ENCODE assay signal across 8 cellular contexts in the genomic region with DNA sequence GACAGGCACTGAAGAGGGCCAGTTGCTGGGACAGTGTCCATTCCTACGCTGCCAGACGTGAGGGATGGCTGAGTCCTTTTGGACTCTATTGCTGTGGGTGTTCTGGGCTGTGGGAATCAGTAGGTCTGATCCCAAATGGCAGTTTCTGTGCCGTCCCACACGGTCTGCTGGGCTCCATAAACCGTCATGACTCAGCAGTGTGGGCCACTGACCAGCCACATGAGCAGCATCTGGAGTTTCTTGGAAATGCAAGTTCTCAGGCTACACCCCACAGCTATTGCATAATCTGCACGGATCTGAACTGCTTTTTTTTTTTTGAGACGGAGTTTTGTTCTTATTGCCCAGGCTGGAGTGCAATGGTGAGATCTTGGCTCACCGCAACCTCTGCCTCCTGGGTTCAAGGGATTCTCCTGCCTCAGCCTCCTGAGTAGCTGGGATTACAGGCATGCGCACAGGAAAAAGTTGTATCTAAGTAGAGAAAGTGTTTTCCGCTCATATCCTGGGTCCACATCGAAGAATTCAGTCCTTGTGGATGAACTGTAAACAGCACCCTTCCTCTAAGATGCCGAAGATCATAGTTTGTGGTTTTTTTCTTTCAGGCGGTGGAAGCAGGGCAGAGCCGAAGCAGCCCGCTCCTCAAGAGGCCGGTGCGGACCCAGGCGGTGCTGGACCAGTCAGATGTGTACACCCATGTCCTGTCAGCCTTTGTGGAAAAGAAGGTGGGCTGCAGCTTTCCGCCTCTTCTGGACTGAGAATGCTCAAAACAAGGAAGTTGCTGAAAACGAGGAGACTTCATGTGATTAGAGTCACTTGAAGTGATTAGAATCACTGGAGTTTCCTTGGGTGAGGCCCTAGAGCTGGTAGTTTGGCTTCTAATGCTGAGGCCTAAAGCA. TPM values are rescaled to one million over a fixed set of nuclear protein-coding genes. Genes with fewer than 3 reads are reported as not detected.
DNase-seq lines count a peak whose midpoint lies in the region; ATAC-seq and TF ChIP-seq lines count a peak whose summit lies in the region.

No MANE protein-coding gene starts in this region.

- TF ChIP-seq CTCF in CD8-positive, alpha-beta T cell (IDR thresholded peaks at IDR 0.05): no peak
- no peak for TF ChIP-seq CTCF in neutrophil (IDR thresholded peaks at IDR 0.05)

- H3K4me3 Mint-ChIP-seq in CD8-positive, alpha-beta T cell: no peak overlapping the region

- intact Hi-C loops in CD8-positive, alpha-beta T cell (cut with DNase I, micrococcal nuclease): no loop called here

- CTCF ChIA-PET in CD8-positive, alpha-beta T cell (lab: Charles Lee): interaction anchor here (0.6 to 1.5 kb wide), 2 partner anchors 12 to 126 kb away, joined by 3 read pairs; no protein-coding TSS in a partner anchor

- no peaks in the 10 kb centered on the region for H3K79me2 ChIP-seq in Karpas-422 (ENCODE audit: low read length)

- no peak overlapping the region for H3K9ac ChIP-seq in Karpas-422 (ENCODE audit: low read length)

- peaks cover 61% of the 10 kb centered on the region for H3K36me3 ChIP-seq in CD8-positive, alpha-beta T cell (ENCODE audit: insufficient read depth, low read length)
- peaks cover 100% of the 10 kb centered on the region for H3K36me3 ChIP-seq in neutrophil
- H3K36me3 ChIP-seq in Karpas-422 (ENCODE audit: insufficient read depth, low read length): peaks cover 52% of the 10 kb centered on the region

- peak overlapping the region; percentile 27 for H3K27ac Mint-ChIP-seq in CD8-positive, alpha-beta T cell

- DNase-seq in CD8-positive, alpha-beta T cell: no peak
- DNase-seq in RPMI7951 (ENCODE audit: low read depth) (peak; percentile 75), fibroblast of gingiva (ENCODE audit: low read depth) (peak; percentile 76), Karpas-422 (no peak)
- no peak for DNase-seq in stimulated activated CD4-positive, alpha-beta T cell treated with anti-CD3 and anti-CD28 coated beads, Interleukin-4, amount 100 ng/mL, for 24 hours

- H3K4me1 Mint-ChIP-seq in CD8-positive, alpha-beta T cell (ENCODE audit: low read depth): no peaks in the 10 kb centered on the region

- no peak overlapping the region for H3K4me3 ChIP-seq in CD8-positive, alpha-beta T cell (ENCODE audit: low read depth, low read length)
- no peak overlapping the region for H3K4me3 ChIP-seq in neutrophil (ENCODE audit: low read depth in 1 of 2, low read length in 1 of 2)
- H3K4me3 ChIP-seq in Karpas-422 (ENCODE audit: low read length): no peak overlapping the region

- H3K4me2 ChIP-seq in Karpas-422 (ENCODE audit: low read depth, low read length, poor library complexity, severe bottlenecking): no peak overlapping the region

- ATAC-seq in CD8-positive, alpha-beta T cell: no peak
- no peak for ATAC-seq in HG03565 (IDR thresholded peaks at IDR 0.05; ENCODE audit: unreplicated experiment)
- no peak for ATAC-seq in GM19328 (IDR thresholded peaks at IDR 0.05; ENCODE audit: unreplicated experiment)

- peaks cover 89% of the 10 kb centered on the region for H3K36me3 Mint-ChIP-seq in CD8-positive, alpha-beta T cell

- H3K4me1 ChIP-seq in CD8-positive, alpha-beta T cell (ENCODE audit: insufficient read depth, low read length): no peaks in the 10 kb centered on the region
- H3K4me1 ChIP-seq in neutrophil (ENCODE audit: control insufficient read depth in 1 of 2, insufficient read depth in 1 of 2, low read depth in 1 of 2, low read length in 1 of 2): peaks cover 8 to 9% of the 10 kb centered on the region in 2 experiments
- peaks cover 14% of the 10 kb centered on the region for H3K4me1 ChIP-seq in Karpas-422 (ENCODE audit: low read length)

- H3K27me3 ChIP-seq in CD8-positive, alpha-beta T cell (ENCODE audit: insufficient read depth, low read length): no peaks in the 10 kb centered on the region
- H3K27me3 ChIP-seq in neutrophil (no peaks in the 10 kb centered on the region), Karpas-422 (ENCODE audit: low read length) (no peaks in the 10 kb centered on the region)

- H3K9me2 ChIP-seq in Karpas-422 (replicated peaks; ENCODE audit: insufficient read depth, low read length): no peaks in the 10 kb centered on the region

- POLR2A ChIA-PET in CD8-positive, alpha-beta T cell (lab: Charles Lee): no interaction called here

- no peaks in the 10 kb centered on the region for H3K9me3 Mint-ChIP-seq in CD8-positive, alpha-beta T cell

- H3K27ac ChIP-seq in CD8-positive, alpha-beta T cell (ENCODE audit: low read depth, low read length): no peak overlapping the region
- H3K27ac ChIP-seq in neutrophil (peak overlapping the region; percentile 67), Karpas-422 (ENCODE audit: low read length) (no peak overlapping the region)

- no peaks in the 10 kb centered on the region for H3K9me3 ChIP-seq in CD8-positive, alpha-beta T cell (ENCODE audit: low read length)
- H3K9me3 ChIP-seq in neutrophil (no peaks in the 10 kb centered on the region), Karpas-422 (ENCODE audit: low read length) (no peaks in the 10 kb centered on the region)

- 0 out of 2 replicates have a peak, but pooled peaks cover 7% of the 10 kb centered on the region for H4K20me1 ChIP-seq in Karpas-422 (ENCODE audit: insufficient read depth, low read depth, low read length)

- H2AFZ ChIP-seq in Karpas-422 (ENCODE audit: low read length): no peak overlapping the region

- no peaks in the 10 kb centered on the region for H3K27me3 Mint-ChIP-seq in CD8-positive, alpha-beta T cell (ENCODE audit: low read depth)

RNA-seq across cellular contexts. Expression of a gene that starts 25.5 kb away (rescaled TPM):
- total RNA-seq in CD8-positive, alpha-beta T cell: 10 to 100 TPM; 59.8 to 62.2 TPM
- total RNA-seq in RPMI7951 (2014; rRNA removed; shearing (Covaris generic)): 19.4 and 23.8 TPM in 2 replicates
- total RNA-seq in Karpas-422 (2014; rRNA removed; shearing (Covaris generic); ENCODE audit: low replicate concordance): 29.3 and 57.7 TPM in 2 replicates

RNA-seq across cellular contexts. Expression of a gene that starts 57.5 kb away (rescaled TPM):
- 10 to 100 TPM; 37.3 to 38.9 TPM for total RNA-seq in CD8-positive, alpha-beta T cell
- total RNA-seq in RPMI7951 (2014; rRNA removed; shearing (Covaris generic)): 17.3 and 17.9 TPM in 2 replicates
- total RNA-seq in Karpas-422 (2014; rRNA removed; shearing (Covaris generic); ENCODE audit: low replicate concordance): 31.1 and 63.4 TPM in 2 replicates

Comparison
In these comparisons a context has a peak if more than half of its experiments do, and no peak if none do; other contexts are left out.
1. DNase-seq: peak in RPMI7951 (single experiment) and fibroblast of gingiva (single experiment); none in CD8-positive, alpha-beta T cell (0 of 7), Karpas-422 (single experiment) and stimulated activated CD4-positive, alpha-beta T cell treated with anti-CD3 and anti-CD28 coated beads, Interleukin-4, amount 100 ng/mL, for 24 hours (single experiment).